In the genomic region with DNA sequence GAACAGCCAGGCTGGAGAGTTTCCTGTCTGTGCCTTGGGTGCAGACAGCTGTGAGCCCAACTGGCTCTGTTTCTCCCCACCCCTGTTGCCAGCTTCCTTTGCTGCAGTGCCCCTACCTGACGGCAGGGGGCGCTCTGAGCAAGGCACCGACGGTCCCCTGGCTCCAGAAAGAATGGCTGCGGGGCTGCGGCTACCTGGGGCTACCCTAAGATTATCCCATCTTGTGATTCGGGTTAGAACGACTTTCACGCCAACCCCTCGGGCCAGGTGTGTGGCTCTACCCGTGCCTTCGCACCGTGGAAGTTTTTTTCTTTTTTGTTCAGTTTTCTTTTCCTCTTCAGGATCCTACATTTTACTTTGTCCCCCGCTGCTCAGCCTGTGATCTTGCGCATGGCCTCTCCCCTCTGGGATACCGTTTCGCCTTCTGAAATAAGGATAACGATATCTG, we compare ENCODE assay signal across 8 cellular contexts. TPM values are rescaled to one million over a fixed set of nuclear protein-coding genes. Genes with fewer than 3 reads are reported as not detected.
DNase-seq lines count a peak whose midpoint lies in the region; ATAC-seq and TF ChIP-seq lines count a peak whose summit lies in the region.

No MANE protein-coding gene starts in this region.

- H3K9me3 Mint-ChIP-seq in effector memory CD8-positive, alpha-beta T cell: no peaks in the 10 kb centered on the region
- no peaks in the 10 kb centered on the region for H3K9me3 Mint-ChIP-seq in mesothelial cell of epicardium

- peak; percentile 89 for ATAC-seq in effector memory CD8-positive, alpha-beta T cell (replicated peaks)

- TF ChIP-seq CTCF in mesothelial cell of epicardium (IDR thresholded peaks at IDR 0.05; ENCODE audit: unreplicated experiment): peak; percentile 94

- DNase-seq in AG20443 (ENCODE audit: low spot score): peak; percentile 92
- peak; percentile 48 to 83 for DNase-seq in HAP-1 (ENCODE audit: low spot score in 2 of 2)
- DNase-seq in NCI-H748 treated with DMSO at 0.1 percent for 48 hours (lab: John Stamatoyannopoulos, UW): peak; percentile 24
- DNase-seq in activated CD8-positive, alpha-beta memory T cell treated with anti-CD3 and anti-CD28 coated beads for 1 hour (ENCODE audit: extremely low read depth in 1 of 2, low read depth in 1 of 2): peak; percentile 31 to 67
- peak; percentile 75 to 78 (median 78) for DNase-seq in effector memory CD8-positive, alpha-beta T cell
- DNase-seq in mesothelial cell of epicardium (ENCODE audit: low spot score in 2 of 2, unreplicated experiment in 2 of 2): peak; percentile 68 to 84
- DNase-seq in stimulated activated CD8-positive, alpha-beta memory T cell treated with anti-CD3 and anti-CD28 coated beads, Interleukin-4, amount 100 ng/mL, for 24 hours (ENCODE audit: low read depth): peak; percentile 69
- no peak for DNase-seq in NCI-H187 treated with DMSO at 0.1 percent for 48 hours (lab: John Stamatoyannopoulos, UW)

- peak overlapping the region; percentile 37 to 62 for H3K4me3 Mint-ChIP-seq in effector memory CD8-positive, alpha-beta T cell
- H3K4me3 Mint-ChIP-seq in mesothelial cell of epicardium: no peak overlapping the region

- H3K4me1 Mint-ChIP-seq in effector memory CD8-positive, alpha-beta T cell (ENCODE audit: low read depth in 2 of 2): peaks cover 5 to 6% of the 10 kb centered on the region in 2 donors
- peaks cover 1% of the 10 kb centered on the region for H3K4me1 Mint-ChIP-seq in mesothelial cell of epicardium

- no peaks in the 10 kb centered on the region for H3K27me3 ChIP-seq in HAP-1 (ENCODE audit: low read depth)

- no peak overlapping the region for H3K27ac Mint-ChIP-seq in effector memory CD8-positive, alpha-beta T cell
- H3K27ac Mint-ChIP-seq in mesothelial cell of epicardium: no peak overlapping the region

- H3K4me3 ChIP-seq in HAP-1: no peak overlapping the region

- H3K36me3 Mint-ChIP-seq in effector memory CD8-positive, alpha-beta T cell (ENCODE audit: insufficient read depth): no peaks in the 10 kb centered on the region
- H3K36me3 Mint-ChIP-seq in mesothelial cell of epicardium: peaks cover 13% of the 10 kb centered on the region

- no peaks in the 10 kb centered on the region for H3K9me3 ChIP-seq in HAP-1

- no peaks in the 10 kb centered on the region for H3K36me3 ChIP-seq in HAP-1 (replicated peaks)

- no peaks in the 10 kb centered on the region for H3K4me1 ChIP-seq in HAP-1

- peaks cover 8 to 27% of the 10 kb centered on the region in 2 donors for H3K27me3 Mint-ChIP-seq in effector memory CD8-positive, alpha-beta T cell
- no peaks in the 10 kb centered on the region for H3K27me3 Mint-ChIP-seq in mesothelial cell of epicardium (ENCODE audit: low read depth)

- in situ Hi-C loops in HAP-1 (cut with MboI; ENCODE audit: low sequenced_read_pairs): loop anchor here (5.0 kb wide), 1 partner anchor 239 kb away; no protein-coding TSS in a partner anchor

RNA-seq across cellular contexts. Expression of gene AAR2, which starts 33.4 kb away (rescaled TPM):
- 30.4 to 31.3 TPM (median 30.6 TPM) in 3 replicates for total RNA-seq in mesothelial cell of epicardium

RNA-seq across cellular contexts. Expression of gene EPB41L1, which starts 48.4 kb away (rescaled TPM):
- 42.8 to 44.3 TPM (median 43.1 TPM) in 3 replicates for total RNA-seq in mesothelial cell of epicardium
